ENCODE assay signal across 8 cellular contexts in the genomic region with DNA sequence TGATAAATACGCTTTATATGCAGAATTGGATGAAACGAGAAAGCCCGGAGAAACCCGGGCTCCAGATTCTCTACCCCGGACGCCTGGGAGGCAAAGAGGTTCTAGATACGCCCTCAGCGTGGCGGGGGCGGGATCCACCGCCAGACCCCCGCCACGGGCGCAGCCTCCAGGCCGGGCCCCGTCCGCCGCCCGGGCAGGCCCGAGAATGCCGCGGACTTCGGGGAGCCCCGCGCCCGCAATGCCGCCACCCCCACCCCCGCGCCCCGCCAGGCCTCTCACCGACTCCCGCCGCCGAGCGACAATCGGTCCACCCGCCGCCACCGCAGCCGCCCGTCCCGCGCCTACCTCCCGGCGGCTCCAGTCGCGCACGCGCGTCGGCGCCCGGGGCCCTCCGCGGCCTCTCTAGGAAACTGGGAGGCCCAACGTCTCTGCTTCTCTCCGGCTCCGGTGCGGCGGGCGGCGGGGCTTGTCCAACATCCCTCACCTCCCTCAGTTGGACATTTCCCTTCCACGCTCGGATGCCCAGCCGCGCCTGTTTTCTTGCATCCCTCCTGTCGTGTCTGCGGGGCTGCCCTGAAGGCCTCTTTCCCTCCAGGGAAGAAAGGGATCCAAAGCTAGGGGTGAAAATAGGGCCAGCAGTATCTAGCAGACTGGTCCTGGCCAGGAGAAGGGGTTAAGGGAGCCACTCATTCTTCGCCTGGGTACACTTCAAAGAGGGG. TPM values are rescaled to one million over a fixed set of nuclear protein-coding genes. Genes with fewer than 3 reads are reported as not detected.
DNase-seq lines count a peak whose midpoint lies in the region; ATAC-seq, FAIRE-seq and TF ChIP-seq lines count a peak whose summit lies in the region.

A gene (minus strand): TSS at position 359 of the 719 bp plus-strand sequence. CDS start 22,121 bp downstream, outside the sequence.

- BruUV-seq in PC-3 (replicated peaks; lab: Mats Ljungman, UMichigan), result no TSS peak

- no peaks in the 10 kb centered on the region for H3F3A ChIP-seq in PC-3 (ENCODE audit: low read length, unreplicated experiment)

- TF ChIP-seq CTCF in GM20000 (IDR thresholded peaks at IDR 0.05; ENCODE audit: extremely low read depth, missing control alignments), result no peak
- no peak for TF ChIP-seq CTCF in PC-3 (conservative IDR thresholded peaks at IDR 0.05; ENCODE audit: low read depth, low read length)

- H4K20me1 ChIP-seq in PC-3 (ENCODE audit: low read length), result no peaks in the 10 kb centered on the region

- TF ChIP-seq POLR2A in erythroblast (IDR thresholded peaks at IDR 0.05; ENCODE audit: low read length), result peak; percentile 57

- CTCF ChIA-PET in PC-3 (lab: Charles Lee), result no interaction called here

- no peaks in the 10 kb centered on the region for H3K36me3 ChIP-seq in PC-3 (ENCODE audit: low read depth, low read length)
- no peaks in the 10 kb centered on the region for H3K36me3 ChIP-seq in mucosa of stomach (ENCODE audit: control insufficient read depth, insufficient read depth, low read length)

- H3K4me3 ChIP-seq in PC-3 (ENCODE audit: low read length), result peak within 1 kb of the TSS; percentile 83
- H3K4me3 ChIP-seq in mucosa of stomach (ENCODE audit: low read length), result peak within 1 kb of the TSS; percentile 43

- DNase-seq in CMK (ENCODE audit: low read depth) (peak; percentile 63), GM20000 (ENCODE audit: low spot score) (peak; percentile 89), HTR-8/SVneo (ENCODE audit: insufficient read length, low spot score) (peak; percentile 81), PC-3 (peak; percentile 83), activated T-cell treated with anti-CD3 and anti-CD28 coated beads for 4 hours (peak; percentile 62), erythroblast (lab: John Stamatoyannopoulos, UW) (peak; percentile 89 to 92)
- DNase-seq in stimulated activated CD8-positive, alpha-beta memory T cell treated with anti-CD3 and anti-CD28 coated beads, Interleukin-4, amount 100 ng/mL, for 4 hours (ENCODE audit: low read depth in 2 of 2, low spot score in 1 of 2), result peak; percentile 45 to 58

- POLR2A ChIA-PET in PC-3 (lab: Charles Lee; ENCODE audit: unreplicated experiment), result interaction anchor here (0.6 kb wide), 1 partner anchor 8 kb away, joined by 3 read pairs; no protein-coding TSS in a partner anchor

- intact Hi-C loops in PC-3 (cut with micrococcal nuclease), result loop anchor here (2.0 to 5.0 kb wide), 3 partner anchors 140 to 155 kb away; a partner anchor contains a TSS

- H3K4me1 ChIP-seq in PC-3 (ENCODE audit: insufficient read depth, low read length) (peaks cover 5% of the 10 kb centered on the region; the same call in 1 of the 2 replicates), mucosa of stomach (ENCODE audit: control insufficient read depth, insufficient read depth, low read length) (peaks cover 10% of the 10 kb centered on the region)

- no peaks in the 10 kb centered on the region for H3K9me3 ChIP-seq in PC-3 (ENCODE audit: low read length)
- no peaks in the 10 kb centered on the region for H3K9me3 ChIP-seq in mucosa of stomach (ENCODE audit: control insufficient read depth, low read length)

- H3K9me2 ChIP-seq in PC-3 (replicated peaks; ENCODE audit: low read length), result no peaks in the 10 kb centered on the region

- ATAC-seq in PC-3, result peak; percentile 90

- peaks cover 47% of the 10 kb centered on the region for H3K79me2 ChIP-seq in PC-3 (ENCODE audit: low read length)

- H3K9ac ChIP-seq in PC-3 (ENCODE audit: low read length) (peak within 1 kb of the TSS; percentile 82), mucosa of stomach (ENCODE audit: low read length) (peak within 1 kb of the TSS; percentile 77)

- H3K27me3 ChIP-seq in PC-3 (ENCODE audit: low read length) (no peaks in the 10 kb centered on the region), mucosa of stomach (ENCODE audit: control insufficient read depth, insufficient read depth, low read length) (no peaks in the 10 kb centered on the region)

- peak within 1 kb of the TSS; percentile 100 for H2AFZ ChIP-seq in PC-3 (ENCODE audit: low read length)

- no peak within 1 kb of the TSS for H3K27ac ChIP-seq in PC-3 (ENCODE audit: low read length)

- no peak for FAIRE-seq in HTR-8/SVneo (lab: Jason Lieb, UNC)

- H3K4me2 ChIP-seq in PC-3 (ENCODE audit: low read length), result peak within 1 kb of the TSS; percentile 88

RNA-seq across cellular contexts. Expression of the gene that starts here (rescaled TPM):
- total RNA-seq in PC-3 (2014; rRNA removed), result 7.7 and 8.2 TPM in 2 replicates
